9 cellular contexts compared by ENCODE assay signal in genomic region chr11:12693485-12694181, GRCh38. TPM values are rescaled to one million over a fixed set of nuclear protein-coding genes. Genes with fewer than 3 reads are reported as not detected.
DNase-seq lines count a peak whose midpoint lies in the region; ATAC-seq and TF ChIP-seq lines count a peak whose summit lies in the region.
"Had no signal": no experiment of that assay in that cellular context is flagged by ENCODE, and none has a peak within 500 bp of the region (broad histone marks: within the 10 kb centered on the region; RNA-seq: fewer than 3 reads in every experiment).

No MANE protein-coding gene starts in this region.

- H3K4me1 ChIP-seq in adrenal gland (replicated peaks in 1 of 2) (peaks cover 42 to 74% of the 10 kb centered on the region in 2 donors), right atrium auricular region (peaks cover 0 to 81% of the 10 kb centered on the region in 2 donors), gastrocnemius medialis (peaks cover 90 to 91% of the 10 kb centered on the region in 2 donors)

- no peak overlapping the region for H3K27ac Mint-ChIP-seq in activated T-helper 2 cell treated with anti-CD3 and anti-CD28 coated beads, Interferon-gamma antibody, Interleukin-2, Interleukin-4, amounts not matched to agents 10 μg/mL and 5 μg/mL and 100 μg/mL, durations not matched to agents 14 hours and 24 hours and 36 hours
- H3K27ac Mint-ChIP-seq: T-helper 1 cell treated with Interleukin-12 subunit alpha and Interleukin-12 subunit beta and Interleukin-4 antibody, amounts not matched to agents 30 μg/mL and 1 μg/mL, for 36 hours had no signal

- no peaks in the 10 kb centered on the region for H3K9me3 ChIP-seq in adrenal gland (replicated peaks in 1 of 3)
- no peaks in the 10 kb centered on the region for H3K9me3 ChIP-seq in right atrium auricular region
- no peaks in the 10 kb centered on the region for H3K9me3 ChIP-seq in gastrocnemius medialis

- peak; percentile 80 to 88 for ATAC-seq in gastrocnemius medialis

- peak overlapping the region; percentile 76 to 93 (median 91) for H3K27ac ChIP-seq in adrenal gland
- peak overlapping the region; percentile 91 to 95 for H3K27ac ChIP-seq in right atrium auricular region
- peak overlapping the region; percentile 89 to 96 (median 94) for H3K27ac ChIP-seq in gastrocnemius medialis

- no peak for TF ChIP-seq CTCF in adrenal gland (IDR thresholded peaks at IDR 0.05)
- TF ChIP-seq CTCF in right atrium auricular region (IDR thresholded peaks at IDR 0.05) = no peak
- TF ChIP-seq CTCF in gastrocnemius medialis (IDR thresholded peaks at IDR 0.05 in 4 of 5, conservative IDR thresholded peaks at IDR 0.05 in 1 of 5) = no peak
- no peak for TF ChIP-seq CTCF in GM10248 (IDR thresholded peaks at IDR 0.05; ENCODE audit: control extremely low read depth, extremely low read depth, low read depth, missing control alignments)

- in situ Hi-C loops in G401 (cut with HindIII; ENCODE audit: low sequenced_read_pairs) (no loop called here), gastrocnemius medialis (cut with MboI; ENCODE audit: low sequenced_read_pairs in 4 of 4) (loop anchor here in 2 of 4 donors (25.0 kb wide), 3 partner anchors 119 to 631 kb away; no protein-coding TSS in a partner anchor)

- H3K27me3 Mint-ChIP-seq in activated T-helper 2 cell treated with anti-CD3 and anti-CD28 coated beads, Interferon-gamma antibody, Interleukin-2, Interleukin-4, amounts not matched to agents 10 μg/mL and 5 μg/mL and 100 μg/mL, durations not matched to agents 14 hours and 24 hours and 36 hours (ENCODE audit: low read depth) = peaks cover 73% of the 10 kb centered on the region

- peak in 1 of 2 donors; percentile 67 for TF ChIP-seq POLR2A in adrenal gland (IDR thresholded peaks at IDR 0.05)
- TF ChIP-seq POLR2A in gastrocnemius medialis (IDR thresholded peaks at IDR 0.05) = peak; percentile 66 to 83

- no peaks in the 10 kb centered on the region for H3K36me3 Mint-ChIP-seq in activated T-helper 2 cell treated with anti-CD3 and anti-CD28 coated beads, Interferon-gamma antibody, Interleukin-2, Interleukin-4, amounts not matched to agents 10 μg/mL and 5 μg/mL and 100 μg/mL, durations not matched to agents 14 hours and 24 hours and 36 hours (ENCODE audit: low read depth)

- no peaks in the 10 kb centered on the region for H3K9me3 Mint-ChIP-seq in activated T-helper 2 cell treated with anti-CD3 and anti-CD28 coated beads, Interferon-gamma antibody, Interleukin-2, Interleukin-4, amounts not matched to agents 10 μg/mL and 5 μg/mL and 100 μg/mL, durations not matched to agents 14 hours and 24 hours and 36 hours
- H3K9me3 Mint-ChIP-seq: T-helper 1 cell treated with Interleukin-12 subunit alpha and Interleukin-12 subunit beta and Interleukin-4 antibody, amounts not matched to agents 30 μg/mL and 1 μg/mL, for 36 hours had no signal

- intact Hi-C loops in adrenal gland (cut with DNase I) = no loop called here
- intact Hi-C loops in gastrocnemius medialis (cut with DNase I; ENCODE audit: low total_unique reads) = no loop called here
- intact Hi-C loops in activated T-helper 2 cell treated with anti-CD3 and anti-CD28 coated beads, Interferon-gamma antibody, Interleukin-2, Interleukin-4, amounts not matched to agents 10 μg/mL and 5 μg/mL and 100 μg/mL, durations not matched to agents 14 hours and 24 hours and 36 hours (cut with micrococcal nuclease) = no loop called here

- CTCF ChIA-PET in GM10248 (lab: Yijun Ruan, JAX) = no interaction called here

- POLR2A ChIA-PET in GM10248 (lab: Yijun Ruan, JAX) = no interaction called here

- DNase-seq in G401 (ENCODE audit: low spot score) = peak; percentile 55
- peak; percentile 99 for DNase-seq in NCI-H2029 treated with DMSO at 0.1 percent for 48 hours (lab: John Stamatoyannopoulos, UW)
- peak; percentile 48 to 81 (median 67) for DNase-seq in adrenal gland
- DNase-seq in right atrium auricular region (ENCODE audit: low spot score) = peak; percentile 73
- peak; percentile 60 to 62 for DNase-seq in gastrocnemius medialis
- DNase-seq in activated CD4-positive, CD25-positive, alpha-beta regulatory T cell (lab: John Stamatoyannopoulos, UW) = no peak
- DNase-seq in activated T-helper 2 cell treated with anti-CD3 and anti-CD28 coated beads, Interferon-gamma antibody, Interleukin-2, Interleukin-4, amounts not matched to agents 10 μg/mL and 5 μg/mL and 100 μg/mL, durations not matched to agents 14 hours and 24 hours and 36 hours (ENCODE audit: low spot score) = no peak
- DNase-seq in GM10248 (ENCODE audit: extremely low spot score) = no peak

- peak overlapping the region in 1 of 4 donors; percentile 20 for H3K4me3 ChIP-seq in adrenal gland
- peak overlapping the region in 1 of 2 donors; percentile 27 for H3K4me3 ChIP-seq in right atrium auricular region
- peak overlapping the region; percentile 41 to 50 (median 44) for H3K4me3 ChIP-seq in gastrocnemius medialis

- no peaks in the 10 kb centered on the region for H3K36me3 ChIP-seq in adrenal gland (replicated peaks in 1 of 2)
- H3K36me3 ChIP-seq in right atrium auricular region = no peaks in the 10 kb centered on the region
- no peaks in the 10 kb centered on the region for H3K36me3 ChIP-seq in gastrocnemius medialis

- 3 to 7% (median 4%) methylated on average over 13 of the region's 13 CpGs for WGBS in adrenal gland, 4 donors

- H3K4me3 Mint-ChIP-seq in activated T-helper 2 cell treated with anti-CD3 and anti-CD28 coated beads, Interferon-gamma antibody, Interleukin-2, Interleukin-4, amounts not matched to agents 10 μg/mL and 5 μg/mL and 100 μg/mL, durations not matched to agents 14 hours and 24 hours and 36 hours (ENCODE audit: low read depth) = no peak overlapping the region
- H3K4me3 Mint-ChIP-seq: T-helper 1 cell treated with Interleukin-12 subunit alpha and Interleukin-12 subunit beta and Interleukin-4 antibody, amounts not matched to agents 30 μg/mL and 1 μg/mL, for 36 hours had no signal

- H3K27me3 ChIP-seq in adrenal gland (no peaks in the 10 kb centered on the region), right atrium auricular region (no peaks in the 10 kb centered on the region), gastrocnemius medialis (no peaks in the 10 kb centered on the region)

- H3K4me1 Mint-ChIP-seq in activated T-helper 2 cell treated with anti-CD3 and anti-CD28 coated beads, Interferon-gamma antibody, Interleukin-2, Interleukin-4, amounts not matched to agents 10 μg/mL and 5 μg/mL and 100 μg/mL, durations not matched to agents 14 hours and 24 hours and 36 hours (ENCODE audit: low read depth) = peaks cover 10% of the 10 kb centered on the region

RNA-seq across cellular contexts. Expression of gene TEAD1, which starts 19.4 kb away (rescaled TPM):
- 11.6 and 33.4 TPM in 2 replicates for total RNA-seq in G401 (2014; rRNA removed; shearing (Covaris generic))
- total RNA-seq in adrenal gland (10 to 100 TPM; 31.4 to 49.9 (median 45.5) TPM), right atrium auricular region (10 to 100 TPM; 73.8 to 99.8 TPM), gastrocnemius medialis (100 to 1,000 TPM in 2 of 4 donors, 10 to 100 TPM in 2; 46.1 to 175 (median 126) TPM)
- polyA plus RNA-seq in adrenal gland = 10 to 100 TPM in 1 of 3 donors, 1 to 10 TPM in 2; 3.9 to 15.3 (median 7.0) TPM
- total RNA-seq in activated T-helper 2 cell treated with anti-CD3 and anti-CD28 coated beads, Interferon-gamma antibody, Interleukin-2, Interleukin-4, amounts not matched to agents 10 μg/mL and 5 μg/mL and 100 μg/mL, durations not matched to agents 14 hours and 24 hours and 36 hours = 1.0 and 1.3 TPM in 2 replicates

Comparison
In these comparisons a context has a peak if more than half of its experiments do, and no peak if none do; other contexts are left out.
1. DNase-seq: peak in G401 (single experiment), NCI-H2029 treated with DMSO at 0.1 percent for 48 hours (single experiment), adrenal gland (7 of 7), right atrium auricular region (single experiment) and gastrocnemius medialis (2 of 2); none in activated CD4-positive, CD25-positive, alpha-beta regulatory T cell (0 of 4), activated T-helper 2 cell treated with anti-CD3 and anti-CD28 coated beads, Interferon-gamma antibody, Interleukin-2, Interleukin-4, amounts not matched to agents 10 μg/mL and 5 μg/mL and 100 μg/mL, durations not matched to agents 14 hours and 24 hours and 36 hours (single experiment) and GM10248 (single experiment).
2. Peak in every context shown above with its lines, with median percentiles within 50 percentile points of each other: H3K27ac ChIP-seq.